Comparison of ENCODE assay signal across 19 cellular contexts in genomic region chr2:36439084-36439483, GRCh38.
DNase-seq lines count a peak whose midpoint lies in the region; ATAC-seq and TF ChIP-seq lines count a peak whose summit lies in the region.
"Had no signal": no experiment of that assay in that cellular context is flagged by ENCODE, and none has a peak within 500 bp of the region (broad histone marks: within the 10 kb centered on the region; RNA-seq: fewer than 3 reads in every experiment).

No MANE protein-coding gene starts in this region.

- H3K36me3 ChIP-seq in ascending aorta (peaks cover 0 to 20% of the 10 kb centered on the region in 2 donors), fibroblast of lung (ENCODE audit: control insufficient read depth, insufficient read depth, low read length) (peaks cover 12% of the 10 kb centered on the region), skeletal muscle satellite cell (ENCODE audit: insufficient read depth, low read length) (peaks cover 59% of the 10 kb centered on the region), BE2C (no peaks in the 10 kb centered on the region)
- H3K36me3 ChIP-seq: cardiac muscle cell, WERI-Rb-1 had no signal

- DNase-seq in AG04450 (ENCODE audit: low read depth, low spot score) (no peak), ascending aorta (ENCODE audit: low spot score in 2 of 2) (no peak), fibroblast of lung (ENCODE audit: low read depth in 2 of 2) (no peak), BE2C (no peak), HT-29 (ENCODE audit: low spot score) (no peak)
- DNase-seq: activated CD8-positive, alpha-beta memory T cell treated with anti-CD3 and anti-CD28 coated beads, Interleukin-2, amount 50 U/mL, for 48 hours; activated effector memory CD4-positive, alpha-beta T cell treated with anti-CD3 and anti-CD28 coated beads, Interleukin-2, amount 50 U/mL, for 16 hours; midbrain; NCI-H187; small intestine; stimulated activated CD4-positive, alpha-beta T cell treated with anti-CD3 and anti-CD28 coated beads, Interleukin-2, amount 100 ng/mL, for 48 hours; stimulated activated naive CD8-positive, alpha-beta T cell treated with anti-CD3 and anti-CD28 coated beads, Interleukin-15, Interleukin-2, amounts not matched to agents 100 U/mL and 50 U/mL, for 24 hours; WERI-Rb-1 had no signal

- H3K27ac ChIP-seq in AG04450 (ENCODE audit: low read depth, low read length) (peak overlapping the region; percentile 89), ascending aorta (peak overlapping the region; percentile 86 to 87), fibroblast of lung (ENCODE audit: insufficient read depth, low read length) (peak overlapping the region; percentile 76)
- H3K27ac ChIP-seq: cardiac muscle cell, SJCRH30, WERI-Rb-1 had no signal

- no peak overlapping the region for H2AFZ ChIP-seq in fibroblast of lung (ENCODE audit: low read length)

- intact Hi-C loops in ascending aorta (cut with DNase I) = loop anchor here (2.0 kb wide), 1 partner anchor 14 kb away; no protein-coding TSS in a partner anchor

- H3K27me3 ChIP-seq in AG04450 (ENCODE audit: control insufficient read depth, insufficient read depth, low read length) (no peaks in the 10 kb centered on the region), ascending aorta (no peaks in the 10 kb centered on the region), fibroblast of lung (ENCODE audit: control insufficient read depth, insufficient read depth, low read length) (no peaks in the 10 kb centered on the region), skeletal muscle satellite cell (ENCODE audit: control insufficient read depth, insufficient read depth, low read length) (no peaks in the 10 kb centered on the region), BE2C (peaks cover 9% of the 10 kb centered on the region; the same call in 1 of the 2 replicates)
- H3K27me3 ChIP-seq: MG63, SJCRH30 had no signal

- H3K4me3 ChIP-seq in AG04450 (ENCODE audit: low read depth, low read length) (no peak overlapping the region), ascending aorta (no peak overlapping the region), fibroblast of lung (replicated peaks in 1 of 4; ENCODE audit: control extremely low read depth in 1 of 4, insufficient read depth in 1 of 4, low read depth in 3 of 4, low read length in 4 of 4) (no peak overlapping the region), skeletal muscle satellite cell (ENCODE audit: low read length) (peak overlapping the region; percentile 3), BE2C (ENCODE audit: low read depth, low read length) (no peak overlapping the region)
- H3K4me3 ChIP-seq: cardiac muscle cell, MG63, SJCRH30 had no signal

- H3K4me2 ChIP-seq in fibroblast of lung (ENCODE audit: extremely low read depth, insufficient read depth, low read length) (no peak overlapping the region), skeletal muscle satellite cell (ENCODE audit: low read length) (peak overlapping the region; percentile 1)

- ATAC-seq in HG02884 (IDR thresholded peaks at IDR 0.05; ENCODE audit: unreplicated experiment) (no peak), GM21619 (IDR thresholded peaks at IDR 0.05; ENCODE audit: unreplicated experiment) (no peak)
- ATAC-seq: stimulated activated naive CD8-positive, alpha-beta T cell treated with anti-CD3 and anti-CD28 coated beads, Interleukin-15, Interleukin-2, amounts not matched to agents 100 U/mL and 50 U/mL, for 24 hours had no signal

- POLR2A ChIA-PET in AG04450 (lab: Yijun Ruan, JAX) = interaction anchor here (0.7 to 1.6 kb wide), 8 partner anchors 13 to 231 kb away, joined by 3 to 11 read pairs (median 5); partner anchors contain the start of gene CRIM1

- H3K4me1 ChIP-seq in ascending aorta = peaks cover 5 to 71% of the 10 kb centered on the region in 2 donors
- peaks cover 24% of the 10 kb centered on the region for H3K4me1 ChIP-seq in fibroblast of lung (ENCODE audit: control insufficient read depth, extremely low read depth, insufficient read depth, low read length)
- peaks cover 73% of the 10 kb centered on the region for H3K4me1 ChIP-seq in skeletal muscle satellite cell (ENCODE audit: control insufficient read depth, insufficient read depth, low read length)
- no peaks in the 10 kb centered on the region for H3K4me1 ChIP-seq in BE2C
- H3K4me1 ChIP-seq: SJCRH30 had no signal

- H3K9me3 ChIP-seq in AG04450 (ENCODE audit: control insufficient read depth, insufficient read depth, low read length) = no peaks in the 10 kb centered on the region
- no peaks in the 10 kb centered on the region for H3K9me3 ChIP-seq in ascending aorta
- no peaks in the 10 kb centered on the region for H3K9me3 ChIP-seq in fibroblast of lung (ENCODE audit: control insufficient read depth, insufficient read depth, low read depth, low read length)
- H3K9me3 ChIP-seq in skeletal muscle satellite cell (replicated peaks; ENCODE audit: low read length) = no peaks in the 10 kb centered on the region
- H3K9me3 ChIP-seq in BE2C = no peaks in the 10 kb centered on the region
- H3K9me3 ChIP-seq: MG63, SJCRH30 had no signal

- H3K9ac ChIP-seq in fibroblast of lung (ENCODE audit: insufficient read depth, low read length) (no peak overlapping the region), skeletal muscle satellite cell (ENCODE audit: low read depth, low read length) (peak overlapping the region; percentile 29)

- CTCF ChIA-PET in AG04450 (lab: Charles Lee) = interaction anchor here (1.3 kb wide), 1 partner anchor 86 kb away, joined by 5 read pairs; no protein-coding TSS in a partner anchor

- TF ChIP-seq CTCF in AG04450 (IDR thresholded peaks at IDR 0.05; ENCODE audit: low read depth, low read length) = no peak
- TF ChIP-seq CTCF in ascending aorta (IDR thresholded peaks at IDR 0.05) = no peak
- no peak for TF ChIP-seq CTCF in fibroblast of lung (conservative IDR thresholded peaks at IDR 0.05 in 1 of 2, IDR thresholded peaks at IDR 0.05 in 1 of 2; ENCODE audit: low read depth in 1 of 2, low read length in 2 of 2)
- TF ChIP-seq CTCF in BE2C (IDR thresholded peaks at IDR 0.05; ENCODE audit: low read depth, low read length) = no peak

- H4K20me1 ChIP-seq in fibroblast of lung (ENCODE audit: control insufficient read depth, extremely low read depth, insufficient read depth, low read length) = no peaks in the 10 kb centered on the region

- H3K79me2 ChIP-seq in fibroblast of lung (ENCODE audit: control insufficient read depth, insufficient read depth, low read length) = peaks cover 75% of the 10 kb centered on the region
